ENCODE assay signal across 8 cellular contexts in the genomic region with DNA sequence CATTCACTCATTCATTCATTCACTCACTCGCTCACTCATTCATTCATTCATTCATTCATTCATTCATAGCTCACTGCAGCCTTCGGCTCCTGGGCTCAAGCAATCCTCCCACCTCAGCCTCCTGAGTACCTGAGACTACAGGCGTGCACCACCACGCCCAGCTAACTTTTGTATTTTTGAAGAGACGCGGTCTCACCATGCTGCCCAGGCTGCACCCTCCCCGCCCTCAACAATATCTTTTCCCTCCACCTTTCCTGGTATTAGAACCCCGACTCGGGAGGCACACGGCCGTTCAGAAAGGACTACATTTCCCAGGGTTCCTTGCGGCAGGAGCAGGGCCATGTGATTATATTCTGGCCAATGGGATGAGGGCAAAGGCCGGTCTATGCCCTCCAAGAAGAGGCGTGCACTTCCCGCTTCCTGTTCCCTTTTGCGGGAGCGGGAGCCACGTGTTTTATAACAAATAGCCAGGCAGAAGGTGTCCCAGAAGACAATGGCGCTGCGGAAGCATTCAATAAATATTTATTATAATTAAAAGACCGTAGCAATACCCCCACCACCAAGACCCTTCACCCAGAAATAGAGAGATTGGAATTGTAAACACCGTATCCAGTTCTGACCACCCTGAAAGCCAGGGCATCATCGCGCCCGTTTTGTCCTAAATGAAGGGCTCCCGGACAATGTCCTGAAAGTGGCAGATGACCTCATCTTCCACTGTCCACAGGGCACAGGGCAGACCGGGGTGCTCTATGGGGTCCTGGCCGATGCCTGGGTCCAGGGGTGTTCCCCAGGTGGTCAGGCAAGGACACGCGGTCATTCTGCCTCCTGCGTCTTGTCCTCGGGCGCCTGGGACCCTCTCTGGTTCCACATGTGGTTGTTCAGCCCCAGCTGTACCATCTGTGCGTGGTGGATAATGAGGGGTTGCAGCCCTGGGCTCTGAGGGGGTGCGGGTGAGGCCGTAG. TPM values are rescaled to one million over a fixed set of nuclear protein-coding genes. Genes with fewer than 3 reads are reported as not detected.
DNase-seq lines count a peak whose midpoint lies in the region; ATAC-seq and TF ChIP-seq lines count a peak whose summit lies in the region.

No MANE protein-coding gene starts in this region.

- peak overlapping the region; percentile 81 for H3K27ac Mint-ChIP-seq in activated naive CD8-positive, alpha-beta T cell
- no peak overlapping the region for H3K27ac Mint-ChIP-seq in glutamatergic neuron (ENCODE audit: unreplicated experiment)

- intact Hi-C loops in ovary (cut with DNase I), result no loop called here

- H3K4me3 ChIP-seq in GM12865 (ENCODE audit: low read depth, low read length) (no peak overlapping the region), ovary (no peak overlapping the region), thymus (ENCODE audit: low read length) (peak overlapping the region; percentile 28)

- H3K4me1 ChIP-seq in ovary (ENCODE audit: insufficient read depth) (no peaks in the 10 kb centered on the region), thymus (ENCODE audit: control insufficient read depth, insufficient read depth, low read length) (peaks cover 4% of the 10 kb centered on the region)

- no peak for TF ChIP-seq EP300 in ovary (IDR thresholded peaks at IDR 0.05)

- no peaks in the 10 kb centered on the region for H3K27me3 Mint-ChIP-seq in activated naive CD8-positive, alpha-beta T cell
- H3K27me3 Mint-ChIP-seq in glutamatergic neuron (ENCODE audit: unreplicated experiment), result peaks cover 9% of the 10 kb centered on the region

- no peak for TF ChIP-seq CTCF in GM12865 (IDR thresholded peaks at IDR 0.05; ENCODE audit: insufficient read depth, low read depth, low read length, missing control alignments)
- no peak for TF ChIP-seq CTCF in glutamatergic neuron (IDR thresholded peaks at IDR 0.05; ENCODE audit: partially characterized antibody, unreplicated experiment)
- no peak for TF ChIP-seq CTCF in ovary (IDR thresholded peaks at IDR 0.05)

- ATAC-seq in HG03565 (IDR thresholded peaks at IDR 0.05; ENCODE audit: unreplicated experiment), result no peak

- H3K9me3 Mint-ChIP-seq in activated naive CD8-positive, alpha-beta T cell (ENCODE audit: low read depth), result no peaks in the 10 kb centered on the region
- H3K9me3 Mint-ChIP-seq in glutamatergic neuron (ENCODE audit: unreplicated experiment), result peaks cover 4% of the 10 kb centered on the region

- H3K9me3 ChIP-seq in ovary, result no peaks in the 10 kb centered on the region
- H3K9me3 ChIP-seq in thymus (ENCODE audit: control insufficient read depth), result no peaks in the 10 kb centered on the region

- DNase-seq in GM12865 (ENCODE audit: low read depth) (peak; percentile 87), NCI-H1105 treated with DMSO at 0.1 percent for 48 hours (lab: John Stamatoyannopoulos, UW) (peak; percentile 96), SKM-1 treated with dmso at 0.1 percent for 144 hours (lab: John Stamatoyannopoulos, UW; ENCODE audit: unreplicated experiment) (peak; percentile 95), glutamatergic neuron (peak; percentile 85), ovary (peak; percentile 83 to 91 (median 87))

- no peaks in the 10 kb centered on the region for H3K36me3 ChIP-seq in ovary
- peaks cover 20% of the 10 kb centered on the region for H3K36me3 ChIP-seq in thymus (ENCODE audit: control insufficient read depth, insufficient read depth)

- no peaks in the 10 kb centered on the region for H3K36me3 Mint-ChIP-seq in activated naive CD8-positive, alpha-beta T cell
- no peaks in the 10 kb centered on the region for H3K36me3 Mint-ChIP-seq in glutamatergic neuron (ENCODE audit: unreplicated experiment)

- H3K27ac ChIP-seq in ovary (peak overlapping the region in 1 of 2 donors; percentile 2), thymus (ENCODE audit: low read depth) (no peak overlapping the region)

- WGBS in ovary, 3 donors, result 36 to 42% (median 36%) methylated on average over 36 of the region's 36 CpGs
- 49% methylated on average over 36 of the region's 36 CpGs for WGBS in thymus

- peak overlapping the region; percentile 82 for H3K4me3 Mint-ChIP-seq in activated naive CD8-positive, alpha-beta T cell
- H3K4me3 Mint-ChIP-seq in glutamatergic neuron (ENCODE audit: unreplicated experiment), result peak overlapping the region; percentile 63

- TF ChIP-seq POLR2A in ovary (IDR thresholded peaks at IDR 0.05), result no peak

- H3K27me3 ChIP-seq in ovary (no peaks in the 10 kb centered on the region), thymus (ENCODE audit: control insufficient read depth, insufficient read depth) (no peaks in the 10 kb centered on the region)

- peaks cover 9% of the 10 kb centered on the region for H3K4me1 Mint-ChIP-seq in activated naive CD8-positive, alpha-beta T cell (ENCODE audit: low read depth)
- no peaks in the 10 kb centered on the region for H3K4me1 Mint-ChIP-seq in glutamatergic neuron (ENCODE audit: low read depth, unreplicated experiment)

RNA-seq across cellular contexts. Expression of a gene that starts 15.8 kb away (rescaled TPM):
- total RNA-seq in glutamatergic neuron (ENCODE audit: unreplicated experiment), result not detected
- total RNA-seq in ovary, result 10 to 100 TPM in 2 of 7 donors, 1 to 10 TPM in 5; 3.6 to 13.3 (median 9.6) TPM
- polyA plus RNA-seq in ovary, result 1 to 10 TPM; 2.5 to 7.8 TPM
- 4.7 TPM for polyA plus RNA-seq in thymus

RNA-seq across cellular contexts. Expression of a gene that starts 24.2 kb away (rescaled TPM):
- total RNA-seq in glutamatergic neuron (ENCODE audit: unreplicated experiment), result 11.3 TPM
- 10 to 100 TPM in 2 of 7 donors, 1 to 10 TPM in 5; 7.4 to 11.4 (median 9.1) TPM for total RNA-seq in ovary
- polyA plus RNA-seq in ovary, result 1 to 10 TPM; 3.6 to 4.4 TPM
- 5.5 TPM for polyA plus RNA-seq in thymus

RNA-seq across cellular contexts. Expression of a gene that starts 51.8 kb away (rescaled TPM):
- 6.8 TPM for total RNA-seq in glutamatergic neuron (ENCODE audit: unreplicated experiment)
- total RNA-seq in ovary, result 10 to 100 TPM; 26.1 to 83.9 (median 73.7) TPM
- polyA plus RNA-seq in ovary, result 10 to 100 TPM; 48.7 to 51.9 TPM
- 45.8 TPM for polyA plus RNA-seq in thymus
